In genomic region chr5:177537389-177538361, GRCh38 we compare ENCODE assay signal across 9 cellular contexts. TPM values are rescaled to one million over a fixed set of nuclear protein-coding genes. Genes with fewer than 3 reads are reported as not detected.
DNase-seq lines count a peak whose midpoint lies in the region; ATAC-seq and TF ChIP-seq lines count a peak whose summit lies in the region.
"Had no signal": no experiment of that assay in that cellular context is flagged by ENCODE, and none has a peak within 500 bp of the region (broad histone marks: within the 10 kb centered on the region; RNA-seq: fewer than 3 reads in every experiment).

No MANE protein-coding gene starts in this region.

- peaks cover 0 to 12% (median 4%) of the 10 kb centered on the region in 4 donors for H3K4me1 Mint-ChIP-seq in CD4-positive, alpha-beta memory T cell

- H3K27me3 Mint-ChIP-seq in CD4-positive, alpha-beta memory T cell = no peaks in the 10 kb centered on the region

- H3K27me3 ChIP-seq in CD4-positive, alpha-beta memory T cell (ENCODE audit: insufficient read depth, low read length) = no peaks in the 10 kb centered on the region
- no peaks in the 10 kb centered on the region for H3K27me3 ChIP-seq in rectal smooth muscle tissue (ENCODE audit: control insufficient read depth, insufficient read depth, low read length)

- H3K9me3 ChIP-seq in CD4-positive, alpha-beta memory T cell (ENCODE audit: control insufficient read depth in 1 of 2, low read length in 2 of 2) = no peaks in the 10 kb centered on the region

- intact Hi-C loops in CD4-positive, alpha-beta memory T cell (cut with micrococcal nuclease) = no loop called here

- POLR2A ChIA-PET in CD4-positive, alpha-beta memory T cell (lab: Charles Lee; ENCODE audit: partially characterized antibody) = interaction anchor here (0.7 kb wide), 1 partner anchor 8 kb away, joined by 3 read pairs; no protein-coding TSS in a partner anchor

- no peak overlapping the region for H3K9ac ChIP-seq in rectal smooth muscle tissue (ENCODE audit: low read length)

- H3K4me3 Mint-ChIP-seq in CD4-positive, alpha-beta memory T cell = no peak overlapping the region

- no peak overlapping the region for H3K27ac ChIP-seq in CD4-positive, alpha-beta memory T cell (ENCODE audit: low read depth, low read length)
- peak overlapping the region; percentile 29 for H3K27ac ChIP-seq in rectal smooth muscle tissue (ENCODE audit: low read depth, low read length)

- peak overlapping the region in 4 of 7 donors; percentile 29 to 88 (median 52) for H3K27ac Mint-ChIP-seq in CD4-positive, alpha-beta memory T cell
- H3K27ac Mint-ChIP-seq: activated T-helper 2 cell treated with anti-CD3 and anti-CD28 coated beads, Interferon-gamma antibody, Interleukin-2, Interleukin-4, amounts not matched to agents 10 μg/mL and 5 μg/mL and 100 μg/mL, durations not matched to agents 14 hours and 24 hours and 36 hours had no signal

- ATAC-seq in SK-N-SH treated with all-trans-retinoic acid at 6 μM for 48 hours (peak; percentile 95), GM21825 (IDR thresholded peaks at IDR 0.05; ENCODE audit: unreplicated experiment) (no peak)

- CTCF ChIA-PET in CD4-positive, alpha-beta memory T cell (lab: Charles Lee; ENCODE audit: partially characterized antibody) = interaction anchor here (1.1 to 1.2 kb wide), 2 partner anchors 38 to 70 kb away, joined by 3 to 4 read pairs; no protein-coding TSS in a partner anchor

- peaks cover 43% of the 10 kb centered on the region for H3K36me3 ChIP-seq in CD4-positive, alpha-beta memory T cell (ENCODE audit: insufficient read depth, low read length)
- H3K36me3 ChIP-seq in rectal smooth muscle tissue (ENCODE audit: control insufficient read depth, insufficient read depth, low read length) = peaks cover 21% of the 10 kb centered on the region

- no peaks in the 10 kb centered on the region for H3K9me3 Mint-ChIP-seq in CD4-positive, alpha-beta memory T cell
- H3K9me3 Mint-ChIP-seq: activated T-helper 2 cell treated with anti-CD3 and anti-CD28 coated beads, Interferon-gamma antibody, Interleukin-2, Interleukin-4, amounts not matched to agents 10 μg/mL and 5 μg/mL and 100 μg/mL, durations not matched to agents 14 hours and 24 hours and 36 hours had no signal

- no peak for DNase-seq in CD4-positive, alpha-beta memory T cell
- DNase-seq in fibroblast of the conjunctiva (ENCODE audit: low read depth) (peak; percentile 31), NCI-H1105 (lab: John Stamatoyannopoulos, UW) (no peak), germinal center (ENCODE audit: low spot score) (no peak), NCI-H187 (lab: John Stamatoyannopoulos, UW) (no peak)

- no peak overlapping the region for H3K4me3 ChIP-seq in CD4-positive, alpha-beta memory T cell (ENCODE audit: low read length in 2 of 2)
- H3K4me3 ChIP-seq in rectal smooth muscle tissue (ENCODE audit: low read length) = no peak overlapping the region

- H3K36me3 Mint-ChIP-seq in CD4-positive, alpha-beta memory T cell = peaks cover 22 to 68% of the 10 kb centered on the region in 2 donors

- H3K4me1 ChIP-seq in CD4-positive, alpha-beta memory T cell (ENCODE audit: insufficient read depth, low read length) = no peaks in the 10 kb centered on the region
- peaks cover 32% of the 10 kb centered on the region for H3K4me1 ChIP-seq in rectal smooth muscle tissue (ENCODE audit: control insufficient read depth, insufficient read depth, low read length)

TF ChIP-seq in SK-N-SH treated with all-trans-retinoic acid at 6 μM for 48 hours, 23 proteins besides CTCF, POLR2A, EP300 and RAD21:
- TF ChIP-seq PPARA (CRISPR knock-in tag; IDR thresholded peaks at IDR 0.05; ENCODE audit: borderline replicate concordance) = no peak
- 0 out of 2 replicates have a peak, but pooled peaks have one; percentile 17 for TF ChIP-seq ISL1 (CRISPR knock-in tag; IDR thresholded peaks at IDR 0.05)

RNA-seq across cellular contexts. Expression of gene FAM193B, which starts 16.7 kb away (rescaled TPM):
- total RNA-seq in CD4-positive, alpha-beta memory T cell = 100 to 1,000 TPM; 233 to 252 TPM
- 1 to 10 TPM; 1.9 to 7.0 TPM for polyA plus RNA-seq in CD4-positive, alpha-beta memory T cell

RNA-seq across cellular contexts. Expression of gene DDX41, which starts 20.9 kb away (rescaled TPM):
- 10 to 100 TPM; 72.9 to 80.3 TPM for total RNA-seq in CD4-positive, alpha-beta memory T cell
- 10 to 100 TPM; 47.6 to 51.2 TPM for polyA plus RNA-seq in CD4-positive, alpha-beta memory T cell

RNA-seq across cellular contexts. Expression of gene DOK3, which starts 28.0 kb away (rescaled TPM):
- 1 to 10 TPM; 3.7 to 3.9 TPM for total RNA-seq in CD4-positive, alpha-beta memory T cell
- polyA plus RNA-seq in CD4-positive, alpha-beta memory T cell = under 1 TPM in 1 of 2 donors, not detected in 1; 0.69 TPM

RNA-seq across cellular contexts. Expression of gene PDLIM7, which starts 40.3 kb away (rescaled TPM):
- 1 to 10 TPM; 5.8 to 7.3 TPM for total RNA-seq in CD4-positive, alpha-beta memory T cell
- polyA plus RNA-seq in CD4-positive, alpha-beta memory T cell = 1 to 10 TPM; 3.3 to 3.5 TPM

RNA-seq across cellular contexts. Expression of gene TMED9, which starts 54.3 kb away (rescaled TPM):
- 10 to 100 TPM; 93.7 to 95.8 TPM for total RNA-seq in CD4-positive, alpha-beta memory T cell
- 100 to 1,000 TPM; 123 to 133 TPM for polyA plus RNA-seq in CD4-positive, alpha-beta memory T cell
